ENCODE assay signal across 8 cellular contexts in genomic region chr7:141649865-141650499, GRCh38. TPM values are rescaled to one million over a fixed set of nuclear protein-coding genes. Genes with fewer than 3 reads are reported as not detected.
DNase-seq lines count a peak whose midpoint lies in the region; ATAC-seq and TF ChIP-seq lines count a peak whose summit lies in the region.

No MANE protein-coding gene starts in this region.

- no peak overlapping the region for H3K4me3 ChIP-seq in left ventricle myocardium inferior
- H3K4me3 ChIP-seq in psoas muscle = no peak overlapping the region

- intact Hi-C loops in left ventricle myocardium inferior (cut with micrococcal nuclease) (loop anchor here (10.0 kb wide), 1 partner anchor 85 kb away; the partner anchor contains the start of gene SSBP1), psoas muscle (cut with DNase I) (loop anchor here (5.0 to 10.0 kb wide), 5 partner anchors 98 to 835 kb away; partner anchors contain the start of gene AGK (in 1 of the 2))

- H3K36me3 ChIP-seq in left ventricle myocardium inferior (peaks cover 9% of the 10 kb centered on the region), psoas muscle (ENCODE audit: insufficient read depth in 1 of 2, low read depth in 1 of 2) (peaks cover 0 to 26% of the 10 kb centered on the region in 2 donors)

- no peaks in the 10 kb centered on the region for H3K9me3 ChIP-seq in left ventricle myocardium inferior (replicated peaks)
- H3K9me3 ChIP-seq in psoas muscle = no peaks in the 10 kb centered on the region

- H3K4me1 ChIP-seq in left ventricle myocardium inferior (peaks cover 27% of the 10 kb centered on the region), psoas muscle (peaks cover 18% of the 10 kb centered on the region)

- H3K27me3 ChIP-seq in left ventricle myocardium inferior (ENCODE audit: low read depth) (no peaks in the 10 kb centered on the region), psoas muscle (ENCODE audit: insufficient read depth in 3 of 3, low read length in 2 of 3) (no peaks in the 10 kb centered on the region)

- WGBS in psoas muscle, 3 donors = 26 to 33% (median 33%) methylated on average over 4 of the region's 4 CpGs

- peak; percentile 74 for DNase-seq in DMS114 treated with DMSO at 0.1 percent for 48 hours (lab: John Stamatoyannopoulos, UW; ENCODE audit: unreplicated experiment)
- DNase-seq in HK-2 (ENCODE audit: unreplicated experiment) = peak; percentile 47
- DNase-seq in NCI-H526 (lab: John Stamatoyannopoulos, UW) = peak; percentile 88 to 95
- no peak for DNase-seq in left ventricle myocardium inferior
- no peak for DNase-seq in psoas muscle
- DNase-seq in activated CD8-positive, alpha-beta memory T cell treated with anti-CD3 and anti-CD28 coated beads, Interleukin-2, amount 50 U/mL, for 48 hours = no peak

- peak; percentile 78 for TF ChIP-seq CTCF in left ventricle myocardium inferior (IDR thresholded peaks at IDR 0.05; ENCODE audit: borderline replicate concordance)
- TF ChIP-seq CTCF in psoas muscle (IDR thresholded peaks at IDR 0.05) = peak; percentile 66

- H3K27ac ChIP-seq in angular gyrus (ENCODE audit: low read depth, low read length) (peak overlapping the region; percentile 34), left ventricle myocardium inferior (replicated peaks) (no peak overlapping the region), psoas muscle (no peak overlapping the region)

- peak; percentile 78 for ATAC-seq in GM19463 (IDR thresholded peaks at IDR 0.05; ENCODE audit: unreplicated experiment)
- peak; percentile 69 to 94 (median 85) for ATAC-seq in psoas muscle

RNA-seq across cellular contexts. Expression of gene DENND11, which starts 52.0 kb away (rescaled TPM):
- total RNA-seq in left ventricle myocardium inferior = 8.5 TPM
- total RNA-seq in psoas muscle = 1 to 10 TPM; 4.4 to 5.7 (median 5.0) TPM
- polyA plus RNA-seq in psoas muscle = 1 to 10 TPM; 1.7 to 4.2 (median 2.3) TPM

RNA-seq across cellular contexts. Expression of gene WEE2, which starts 58.2 kb away (rescaled TPM):
- total RNA-seq in left ventricle myocardium inferior (not detected), psoas muscle (not detected)
- polyA plus RNA-seq in psoas muscle = not detected

Comparison
In these comparisons a context has a peak if more than half of its experiments do, and no peak if none do; other contexts are left out.
1. DNase-seq: peak in DMS114 treated with DMSO at 0.1 percent for 48 hours (single experiment), HK-2 (single experiment) and NCI-H526 (2 of 2); none in left ventricle myocardium inferior (single experiment), psoas muscle (0 of 2) and activated CD8-positive, alpha-beta memory T cell treated with anti-CD3 and anti-CD28 coated beads, Interleukin-2, amount 50 U/mL, for 48 hours (single experiment).